Comparison of ENCODE assay signal across 8 cellular contexts in the genomic region with DNA sequence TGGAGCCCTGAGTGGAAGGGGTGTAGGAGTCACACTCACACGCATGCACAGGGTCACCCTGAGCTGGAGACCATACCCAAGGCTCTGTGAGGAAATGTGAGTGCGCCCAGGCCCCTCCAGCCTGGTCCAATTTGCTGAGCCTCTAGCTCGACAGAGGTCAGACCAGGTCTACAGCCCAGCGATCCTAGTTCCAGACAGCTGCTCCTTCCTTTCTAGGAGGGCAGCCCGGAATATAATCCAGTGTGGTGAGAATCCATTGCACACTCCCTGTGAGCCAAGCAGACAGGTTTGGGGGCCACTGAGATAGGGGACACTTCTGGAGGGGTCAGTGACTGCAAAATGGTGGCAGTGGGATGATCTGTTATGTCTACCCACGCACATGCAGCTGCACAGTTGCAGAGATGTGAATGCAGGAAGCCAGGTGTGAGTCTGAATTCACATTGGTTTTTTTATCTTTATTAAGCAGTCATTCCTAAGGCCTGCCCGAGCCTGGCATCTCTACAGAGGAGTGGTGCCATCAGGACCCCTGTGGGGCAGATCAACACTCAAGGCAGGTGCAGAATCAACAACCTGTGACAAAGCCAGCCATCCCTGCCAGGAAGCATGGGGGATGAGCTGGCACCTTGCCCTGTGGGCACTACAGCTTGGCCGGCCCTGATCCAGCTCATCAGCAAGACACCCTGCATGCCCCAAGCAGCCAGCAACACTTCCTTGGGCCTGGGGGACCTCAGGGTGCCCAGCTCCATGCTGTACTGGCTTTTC. TPM values are rescaled to one million over a fixed set of nuclear protein-coding genes. Genes with fewer than 3 reads are reported as not detected.
A peak's percentile ranks its signal among the peaks of the same experiment; 100 is the strongest.
DNase-seq lines count a peak whose midpoint lies in the region; ATAC-seq, FAIRE-seq and TF ChIP-seq lines count a peak whose summit lies in the region.

A gene with protein sequence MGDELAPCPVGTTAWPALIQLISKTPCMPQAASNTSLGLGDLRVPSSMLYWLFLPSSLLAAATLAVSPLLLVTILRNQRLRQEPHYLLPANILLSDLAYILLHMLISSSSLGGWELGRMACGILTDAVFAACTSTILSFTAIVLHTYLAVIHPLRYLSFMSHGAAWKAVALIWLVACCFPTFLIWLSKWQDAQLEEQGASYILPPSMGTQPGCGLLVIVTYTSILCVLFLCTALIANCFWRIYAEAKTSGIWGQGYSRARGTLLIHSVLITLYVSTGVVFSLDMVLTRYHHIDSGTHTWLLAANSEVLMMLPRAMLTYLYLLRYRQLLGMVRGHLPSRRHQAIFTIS (plus strand): TSS at position 522 of the 762 bp plus-strand sequence. CDS start 82 bp downstream, at position 604.

- H3K4me1 ChIP-seq in osteoblast (ENCODE audit: insufficient read depth, low read length) = peaks cover 5% of the 10 kb centered on the region

- no peaks in the 10 kb centered on the region for H3K79me2 ChIP-seq in osteoblast (ENCODE audit: insufficient read depth, low read length)

- TF ChIP-seq CTCF in osteoblast (IDR thresholded peaks at IDR 0.05; ENCODE audit: extremely low read depth, low read depth, low read length) = no peak

- no peaks in the 10 kb centered on the region for H3K9me3 ChIP-seq in osteoblast (ENCODE audit: low read depth, low read length)

- no peak for FAIRE-seq in GM12891 (lab: Jason Lieb, UNC)

- peak; percentile 10 for DNase-seq in DMS53 treated with DMSO at 0.1 percent for 48 hours (lab: John Stamatoyannopoulos, UW; ENCODE audit: unreplicated experiment)
- DNase-seq in NCI-H2107 treated with DMSO at 0.1 percent for 48 hours (lab: John Stamatoyannopoulos, UW; ENCODE audit: unreplicated experiment) = peak; percentile 90
- DNase-seq in cerebellar nuclear complex (lab: John Stamatoyannopoulos, UW) = peak; percentile 72 to 88
- DNase-seq in osteoblast (ENCODE audit: insufficient read length, low spot score, missing footprints) = no peak
- no peak for DNase-seq in iPS-NIHi7 (ENCODE audit: extremely low spot score)
- DNase-seq in GM12891 (ENCODE audit: insufficient read length, low spot score) = no peak
- DNase-seq in EL = no peak

- no peaks in the 10 kb centered on the region for H3K36me3 ChIP-seq in osteoblast (ENCODE audit: insufficient read depth, low read length)

- H3K27ac ChIP-seq in osteoblast (ENCODE audit: low read depth, low read length) = no peak within 1 kb of the TSS

- H3K27me3 ChIP-seq in osteoblast (ENCODE audit: insufficient read depth, low read length) = no peaks in the 10 kb centered on the region

- peak within 1 kb of the TSS; percentile 81 for H3K4me2 ChIP-seq in osteoblast (ENCODE audit: insufficient read depth, low read length)

- H4K20me1 ChIP-seq in osteoblast (ENCODE audit: insufficient read depth, low read length) = no peaks in the 10 kb centered on the region

- no peak for TF ChIP-seq POLR2A in GM12891 (IDR thresholded peaks at IDR 0.05; ENCODE audit: low read depth, low read length)

- H3K4me3 ChIP-seq in osteoblast (ENCODE audit: insufficient read depth, low read length) = peak within 1 kb of the TSS; percentile 69

- no peak within 1 kb of the TSS for H2AFZ ChIP-seq in osteoblast (ENCODE audit: low read length)

- no peak for ATAC-seq in HG02973 (IDR thresholded peaks at IDR 0.05; ENCODE audit: unreplicated experiment)

TF ChIP-seq in GM12891, 5 proteins besides CTCF, POLR2A, EP300 and RAD21:
- TF ChIP-seq SPI1 (IDR thresholded peaks at IDR 0.05; ENCODE audit: low read depth, low read length) (no peak), POLR2AphosphoS5 (IDR thresholded peaks at IDR 0.05; ENCODE audit: low read depth, low read length) (no peak), TAF1 (IDR thresholded peaks at IDR 0.05; ENCODE audit: low read depth, low read length) (no peak), POU2F2 (IDR thresholded peaks at IDR 0.05; ENCODE audit: low read depth, low read length) (no peak), PAX5 (IDR thresholded peaks at IDR 0.05; ENCODE audit: insufficient read depth, low read length, severe bottlenecking) (no peak)

RNA-seq across cellular contexts. Expression of the gene that starts here (rescaled TPM):
- total RNA-seq in osteoblast = not detected in 2 replicates
- polyA plus RNA-seq in GM12891 (2012; ENCODE audit: low read depth, missing spikeins) = not detected

Comparison
In these comparisons a context has a peak if more than half of its experiments do, and no peak if none do; other contexts are left out.
1. DNase-seq: peak in DMS53 treated with DMSO at 0.1 percent for 48 hours (single experiment), NCI-H2107 treated with DMSO at 0.1 percent for 48 hours (single experiment) and cerebellar nuclear complex (2 of 2); none in osteoblast (single experiment), iPS-NIHi7 (single experiment), GM12891 (single experiment) and EL (single experiment).